ENCODE assay signal across 8 cellular contexts in genomic region chr14:103561381-103562134, GRCh38. TPM values are rescaled to one million over a fixed set of nuclear protein-coding genes. Genes with fewer than 3 reads are reported as not detected.
DNase-seq lines count a peak whose midpoint lies in the region; ATAC-seq and TF ChIP-seq lines count a peak whose summit lies in the region.

No MANE protein-coding gene starts in this region.

- intact Hi-C loops in A673 (cut with micrococcal nuclease; ENCODE audit: unreplicated experiment) (no loop called here), body of pancreas (cut with DNase I) (no loop called here)

- ATAC-seq in GM18511 (IDR thresholded peaks at IDR 0.05; ENCODE audit: unreplicated experiment) = peak; percentile 32
- ATAC-seq in HG03095 (IDR thresholded peaks at IDR 0.05; ENCODE audit: unreplicated experiment) = peak; percentile 6
- no peak for ATAC-seq in body of pancreas

- H3K27me3 ChIP-seq in A673 (replicated peaks; ENCODE audit: insufficient read depth, low read depth, low read length, poor library complexity) (no peaks in the 10 kb centered on the region), body of pancreas (no peaks in the 10 kb centered on the region), kidney epithelial cell (ENCODE audit: control insufficient read depth, insufficient read depth, low read length) (no peaks in the 10 kb centered on the region)

- TF ChIP-seq CTCF in A673 (conservative IDR thresholded peaks at IDR 0.05; ENCODE audit: low read depth, low read length) = no peak
- TF ChIP-seq CTCF in body of pancreas (IDR thresholded peaks at IDR 0.05) = no peak
- TF ChIP-seq CTCF in kidney epithelial cell (IDR thresholded peaks at IDR 0.05; ENCODE audit: insufficient read depth, low read length, poor library complexity, severe bottlenecking) = no peak

- H3K4me3 ChIP-seq in A673 (ENCODE audit: low read depth, low read length, poor library complexity, severe bottlenecking) = peak overlapping the region; percentile 98
- peak overlapping the region; percentile 88 to 100 for H3K4me3 ChIP-seq in body of pancreas
- H3K4me3 ChIP-seq in kidney epithelial cell (ENCODE audit: low read depth, low read length) = peak overlapping the region; percentile 98

- H3K27ac ChIP-seq in A673 (ENCODE audit: low read depth, low read length, poor library complexity, severe bottlenecking) = peak overlapping the region; percentile 99
- peak overlapping the region; percentile 81 to 99 (median 94) for H3K27ac ChIP-seq in body of pancreas

- H3K9me3 ChIP-seq in A673 (ENCODE audit: low read depth, low read length, poor library complexity, severe bottlenecking) (no peaks in the 10 kb centered on the region), body of pancreas (no peaks in the 10 kb centered on the region)

- TF ChIP-seq POLR2A in body of pancreas (IDR thresholded peaks at IDR 0.05) = no peak

- POLR2A ChIA-PET in A673 (lab: Charles Lee; ENCODE audit: low non-redundant PET) = no interaction called here

- H3K4me1 ChIP-seq in A673 (ENCODE audit: insufficient read depth, low read length, poor library complexity, severe bottlenecking) (peaks cover 43% of the 10 kb centered on the region), body of pancreas (peaks cover 66% of the 10 kb centered on the region)

- peaks cover 21% of the 10 kb centered on the region for H3K36me3 ChIP-seq in A673 (ENCODE audit: insufficient read depth, low read length, poor library complexity, severe bottlenecking)
- peaks cover 0 to 3% of the 10 kb centered on the region in 2 donors for H3K36me3 ChIP-seq in body of pancreas (replicated peaks in 1 of 2; ENCODE audit: insufficient read depth in 1 of 2, low read depth in 2 of 2)
- no peaks in the 10 kb centered on the region for H3K36me3 ChIP-seq in kidney epithelial cell (ENCODE audit: control insufficient read depth, insufficient read depth, low read length)

- DNase-seq in A673 (ENCODE audit: low spot score) = peak; percentile 53
- peak; percentile 64 for DNase-seq in RKO (ENCODE audit: low spot score)
- DNase-seq in body of pancreas = peak in 1 of 4 donors; percentile 25
- DNase-seq in kidney epithelial cell (ENCODE audit: low read depth) = no peak
- DNase-seq in stimulated activated CD4-positive, alpha-beta T cell treated with anti-CD3 and anti-CD28 coated beads, Interleukin-4, amount 100 ng/mL, for 24 hours = peak; percentile 54
- no peak for DNase-seq in H4 (ENCODE audit: low spot score)

- no TSS peak for BruUV-seq in A673 (replicated peaks; lab: Mats Ljungman, UMichigan)

- CTCF ChIA-PET in A673 (lab: Charles Lee) = no interaction called here

- WGBS in body of pancreas, 2 donors = 4 to 7% methylated on average over 16 to 33 of the region's 33 CpGs

RNA-seq across cellular contexts. Expression of gene BAG5, which starts 0.9 kb away (rescaled TPM):
- 35.4 and 39.8 TPM in 2 replicates for total RNA-seq in A673 (2021)
- 10 to 100 TPM in 1 of 2 donors, 1 to 10 TPM in 1; 9.9 to 11.9 TPM for total RNA-seq in body of pancreas
- total RNA-seq in kidney epithelial cell = 37.9 and 40.8 TPM in 2 replicates
- 11.3 and 18.5 TPM in 2 replicates for total RNA-seq in H4 (2014; rRNA removed; shearing (Covaris generic))

RNA-seq across cellular contexts. Expression of gene COA8, which starts 1.2 kb away (rescaled TPM):
- total RNA-seq in A673 (2021) (48.6 and 51.0 TPM in 2 replicates), body of pancreas (10 to 100 TPM; 15.2 to 32.2 TPM), kidney epithelial cell (83.8 and 86.7 TPM in 2 replicates)
- 21.7 and 22.3 TPM in 2 replicates for total RNA-seq in H4 (2014; rRNA removed; shearing (Covaris generic))

RNA-seq across cellular contexts. Expression of gene TRMT61A, which starts 32.6 kb away (rescaled TPM):
- 19.3 and 23.6 TPM in 2 replicates for total RNA-seq in A673 (2021)
- total RNA-seq in body of pancreas = 10 to 100 TPM in 1 of 2 donors, 1 to 10 TPM in 1; 7.9 to 10.4 TPM
- 15.6 and 17.1 TPM in 2 replicates for total RNA-seq in kidney epithelial cell
- 5.8 and 6.8 TPM in 2 replicates for total RNA-seq in H4 (2014; rRNA removed; shearing (Covaris generic))

RNA-seq across cellular contexts. Expression of gene CKB, which starts 38.9 kb away (rescaled TPM):
- total RNA-seq in A673 (2021) (118 and 183 TPM in 2 replicates), body of pancreas (100 to 1,000 TPM in 1 of 2 donors, 10 to 100 TPM in 1; 92.1 to 146 TPM), kidney epithelial cell (67.7 and 78.7 TPM in 2 replicates)
- total RNA-seq in H4 (2014; rRNA removed; shearing (Covaris generic)) = 47.1 and 52.4 TPM in 2 replicates

Comparison
In these comparisons a context has a peak if more than half of its experiments do, and no peak if none do; other contexts are left out.
1. DNase-seq: peak in A673 (single experiment), RKO (single experiment) and stimulated activated CD4-positive, alpha-beta T cell treated with anti-CD3 and anti-CD28 coated beads, Interleukin-4, amount 100 ng/mL, for 24 hours (single experiment); none in kidney epithelial cell (single experiment) and H4 (single experiment).
2. Peak in every context shown above with its lines, with median percentiles within 50 percentile points of each other: H3K4me3 ChIP-seq.